In genomic region chr11:65574963-65575567, GRCh38 we compare ENCODE assay signal across 8 cellular contexts. TPM values are rescaled to one million over a fixed set of nuclear protein-coding genes. Genes with fewer than 3 reads are reported as not detected.
DNase-seq lines count a peak whose midpoint lies in the region; ATAC-seq and TF ChIP-seq lines count a peak whose summit lies in the region.

No MANE protein-coding gene starts in this region.

- no peak overlapping the region for H3K27ac ChIP-seq in HUES48 (ENCODE audit: low read depth, low read length)
- peak overlapping the region; percentile 84 to 97 (median 95) for H3K27ac ChIP-seq in stomach

- H3K4me3 Mint-ChIP-seq in activated naive CD8-positive, alpha-beta T cell: peak overlapping the region; percentile 90

- intact Hi-C loops in stomach (cut with DNase I; ENCODE audit: low total_unique reads): no loop called here

- WGBS in stomach, 5 donors: 5 to 15% (median 8%) methylated on average over 13 to 19 of the region's 19 CpGs

- H3K36me3 Mint-ChIP-seq in activated naive CD8-positive, alpha-beta T cell: peaks cover 5% of the 10 kb centered on the region

- peaks cover 52% of the 10 kb centered on the region for H3K4me1 Mint-ChIP-seq in activated naive CD8-positive, alpha-beta T cell (ENCODE audit: low read depth)

- H3K4me3 ChIP-seq in AG10803 (ENCODE audit: low read length) (peak overlapping the region; percentile 63), HUES48 (ENCODE audit: low read depth, low read length) (peak overlapping the region; percentile 56), iPS-18c (ENCODE audit: insufficient read depth, low read depth, low read length) (peak overlapping the region; percentile 46), stomach (peak overlapping the region; percentile 75 to 89 (median 80))

- H3K27me3 ChIP-seq in HUES48 (ENCODE audit: control insufficient read depth, insufficient read depth, low read length) (peaks cover 43% of the 10 kb centered on the region), stomach (no peaks in the 10 kb centered on the region)

- H3K4me1 ChIP-seq in HUES48 (ENCODE audit: control insufficient read depth, insufficient read depth, low read length) (peaks cover 16% of the 10 kb centered on the region), stomach (peaks cover 64 to 84% (median 78%) of the 10 kb centered on the region in 4 donors)

- ATAC-seq in GM21360 (IDR thresholded peaks at IDR 0.05; ENCODE audit: unreplicated experiment) (no peak), HG02678 (IDR thresholded peaks at IDR 0.05; ENCODE audit: unreplicated experiment) (no peak)

- H3K27ac Mint-ChIP-seq in activated naive CD8-positive, alpha-beta T cell: peak overlapping the region; percentile 91

- no peak for TF ChIP-seq POLR2A in stomach (IDR thresholded peaks at IDR 0.05)

- no peaks in the 10 kb centered on the region for H3K27me3 Mint-ChIP-seq in activated naive CD8-positive, alpha-beta T cell

- no peak overlapping the region for H3K9ac ChIP-seq in HUES48 (ENCODE audit: low read depth, low read length)

- no peak for TF ChIP-seq CTCF in AG10803 (conservative IDR thresholded peaks at IDR 0.05; ENCODE audit: low read length)
- TF ChIP-seq CTCF in stomach (IDR thresholded peaks at IDR 0.05): no peak

- no peak for TF ChIP-seq EP300 in stomach (IDR thresholded peaks at IDR 0.05)

- H3K36me3 ChIP-seq in HUES48 (ENCODE audit: control insufficient read depth, insufficient read depth, low read length): 0 out of 2 replicates have a peak, but pooled peaks cover 2% of the 10 kb centered on the region
- H3K36me3 ChIP-seq in stomach: peaks cover 12 to 17% (median 15%) of the 10 kb centered on the region in 4 donors

- H3K9me3 ChIP-seq in HUES48 (ENCODE audit: control insufficient read depth, insufficient read depth, low read length) (no peaks in the 10 kb centered on the region), iPS-18c (ENCODE audit: control insufficient read depth, insufficient read depth, low read length) (no peaks in the 10 kb centered on the region), stomach (no peaks in the 10 kb centered on the region)

- H3K9me3 Mint-ChIP-seq in activated naive CD8-positive, alpha-beta T cell (ENCODE audit: low read depth): no peaks in the 10 kb centered on the region

- DNase-seq in AG10803 (ENCODE audit: low read depth) (no peak), stomach (peak; percentile 73)
- DNase-seq in stimulated activated naive CD4-positive, alpha-beta T cell treated with Interleukin-2 at 50 U/mL for 16 hours (lab: John Stamatoyannopoulos, UW): no peak

RNA-seq across cellular contexts. Expression of gene EHBP1L1, which starts 0.8 kb away (rescaled TPM):
- total RNA-seq in stomach: 100 to 1,000 TPM in 4 of 5 donors, 10 to 100 TPM in 1; 43.0 to 200 (median 126) TPM
- 10 to 100 TPM; 28.0 to 67.6 (median 49.2) TPM for polyA plus RNA-seq in stomach

RNA-seq across cellular contexts. Expression of gene FAM89B, which starts 2.7 kb away (rescaled TPM):
- total RNA-seq in stomach: 10 to 100 TPM in 4 of 5 donors, 1 to 10 TPM in 1; 3.9 to 57.8 (median 48.1) TPM
- polyA plus RNA-seq in stomach: 10 to 100 TPM; 63.4 to 68.2 (median 65.1) TPM

RNA-seq across cellular contexts. Expression of gene ZNRD2, which starts 4.8 kb away (rescaled TPM):
- total RNA-seq in stomach: 10 to 100 TPM; 17.7 to 99.1 (median 51.9) TPM
- polyA plus RNA-seq in stomach: 10 to 100 TPM; 49.6 to 56.6 (median 51.8) TPM

RNA-seq across cellular contexts. Expression of gene LTBP3, which starts 16.9 kb away (rescaled TPM):
- 100 to 1,000 TPM in 4 of 5 donors, 10 to 100 TPM in 1; 35.1 to 452 (median 117) TPM for total RNA-seq in stomach
- 10 to 100 TPM; 26.9 to 58.2 (median 28.7) TPM for polyA plus RNA-seq in stomach

RNA-seq across cellular contexts. Expression of gene KCNK7, which starts 20.5 kb away (rescaled TPM):
- total RNA-seq in stomach: 1 to 10 TPM in 1 of 5 donors, under 1 TPM in 1, not detected in 3; 0.58 to 2.6 TPM
- 1 to 10 TPM in 2 of 3 donors, not detected in 1; 3.5 to 5.8 TPM for polyA plus RNA-seq in stomach
